ENCODE assay signal across 21 cellular contexts in genomic region chr20:61594198-61594597, GRCh38.
DNase-seq lines count a peak whose midpoint lies in the region; ATAC-seq, FAIRE-seq and TF ChIP-seq lines count a peak whose summit lies in the region.
"Had no signal": no experiment of that assay in that cellular context is flagged by ENCODE, and none has a peak within 500 bp of the region (broad histone marks: within the 10 kb centered on the region; RNA-seq: fewer than 3 reads in every experiment).

No MANE protein-coding gene starts in this region.

- H3K4me1 Mint-ChIP-seq in natural killer cell treated with Interleukin-12 subunit alpha and Interleukin-12 subunit beta and Interleukin-15 and Interleukin-18, amount 100 ng/mL, for 72 hours (ENCODE audit: low read depth in 2 of 2): no peaks in the 10 kb centered on the region
- no peaks in the 10 kb centered on the region for H3K4me1 Mint-ChIP-seq in natural killer cell
- H3K4me1 Mint-ChIP-seq: B cell had no signal

- no peak overlapping the region for H3K4me3 Mint-ChIP-seq in natural killer cell treated with Interleukin-12 subunit alpha and Interleukin-12 subunit beta and Interleukin-15 and Interleukin-18, amount 100 ng/mL, for 72 hours
- H3K4me3 Mint-ChIP-seq in natural killer cell: no peak overlapping the region
- H3K4me3 Mint-ChIP-seq: B cell; CD4-positive, alpha-beta T cell; CD8-positive, alpha-beta T cell had no signal

- H3K4me3 ChIP-seq in kidney (ENCODE audit: low read length in 2 of 2): no peak overlapping the region
- H3K4me3 ChIP-seq: A549; BLaER1 treated with 17β-estradiol and CSF1 and Interleukin-3, amounts not matched to agents 10 nM and 100 nM had no signal

- H3K27ac ChIP-seq in kidney (ENCODE audit: low read depth in 2 of 2, low read length in 2 of 2): no peak overlapping the region
- H3K27ac ChIP-seq: 22Rv1; A549; BLaER1 treated with 17β-estradiol and CSF1 and Interleukin-3, amounts not matched to agents 10 nM and 100 nM; C4-2B had no signal

- H3K9me3 Mint-ChIP-seq in natural killer cell treated with Interleukin-12 subunit alpha and Interleukin-12 subunit beta and Interleukin-15 and Interleukin-18, amount 100 ng/mL, for 72 hours: no peaks in the 10 kb centered on the region
- H3K9me3 Mint-ChIP-seq in natural killer cell: peaks cover 0 to 7% of the 10 kb centered on the region in 2 donors

- peaks cover 0 to 3% of the 10 kb centered on the region in 2 donors for H3K27me3 Mint-ChIP-seq in natural killer cell treated with Interleukin-12 subunit alpha and Interleukin-12 subunit beta and Interleukin-15 and Interleukin-18, amount 100 ng/mL, for 72 hours
- H3K27me3 Mint-ChIP-seq in natural killer cell (ENCODE audit: low read depth in 2 of 2): no peaks in the 10 kb centered on the region
- H3K27me3 Mint-ChIP-seq: B cell; CD4-positive, alpha-beta T cell had no signal

- TF ChIP-seq CTCF in natural killer cell (IDR thresholded peaks at IDR 0.05) (no peak), kidney (IDR thresholded peaks at IDR 0.05; ENCODE audit: borderline replicate concordance, extremely low read depth, insufficient read depth) (no peak)

- ATAC-seq in natural killer cell treated with Interleukin-12 subunit alpha and Interleukin-12 subunit beta and Interleukin-15 and Interleukin-18, amount 100 ng/mL, for 72 hours: no peak
- ATAC-seq in natural killer cell (no peak), GM18907 (IDR thresholded peaks at IDR 0.05; ENCODE audit: unreplicated experiment) (no peak)
- ATAC-seq: A549; CD8-positive, alpha-beta T cell had no signal

- H3K9ac ChIP-seq in kidney (ENCODE audit: low read length in 2 of 2): no peak overlapping the region
- H3K9ac ChIP-seq: BLaER1 treated with 17β-estradiol and CSF1 and Interleukin-3, amounts not matched to agents 10 nM and 100 nM had no signal

- intact Hi-C loops in natural killer cell (cut with micrococcal nuclease): no loop called here
- intact Hi-C loops in kidney (cut with DNase I): no loop called here

- H3K27ac Mint-ChIP-seq in natural killer cell treated with Interleukin-12 subunit alpha and Interleukin-12 subunit beta and Interleukin-15 and Interleukin-18, amount 100 ng/mL, for 72 hours: no peak overlapping the region
- H3K27ac Mint-ChIP-seq in natural killer cell: no peak overlapping the region
- H3K27ac Mint-ChIP-seq: B cell; CD4-positive, alpha-beta T cell; CD8-positive, alpha-beta T cell had no signal

- peaks cover 6 to 9% of the 10 kb centered on the region in 2 donors for H3K9me3 ChIP-seq in kidney (ENCODE audit: control insufficient read depth in 1 of 2, low read length in 2 of 2)

- no peak for FAIRE-seq in kidney (lab: Jason Lieb, UNC)
- FAIRE-seq: A549, D721Med, G401.6, GM12891, GM19239 had no signal

- peak; percentile 58 for DNase-seq in natural killer cell treated with Interleukin-12 subunit alpha and Interleukin-12 subunit beta and Interleukin-15 and Interleukin-18, amount 100 ng/mL, for 72 hours (ENCODE audit: low spot score)
- DNase-seq in natural killer cell (no peak), kidney (peak; percentile 55), SKM-1 (lab: John Stamatoyannopoulos, UW; ENCODE audit: unreplicated experiment) (no peak)
- DNase-seq: AML-193; Caco-2; Calu3; CD4-positive, alpha-beta T cell; CD8-positive, alpha-beta T cell; DMS79 treated with DMSO at 0.1 percent for 48 hours; GF-D8 had no signal

- H3K4me1 ChIP-seq in kidney (ENCODE audit: control insufficient read depth in 1 of 2, insufficient read depth in 1 of 2, low read depth in 1 of 2, low read length in 2 of 2): no peaks in the 10 kb centered on the region
- H3K4me1 ChIP-seq: Caco-2 had no signal

- no peaks in the 10 kb centered on the region for H3K36me3 ChIP-seq in kidney (ENCODE audit: control insufficient read depth in 1 of 2, insufficient read depth in 2 of 2, low read length in 2 of 2)

- H3K36me3 Mint-ChIP-seq in natural killer cell treated with Interleukin-12 subunit alpha and Interleukin-12 subunit beta and Interleukin-15 and Interleukin-18, amount 100 ng/mL, for 72 hours: no peaks in the 10 kb centered on the region
- H3K36me3 Mint-ChIP-seq in natural killer cell: no peaks in the 10 kb centered on the region
- H3K36me3 Mint-ChIP-seq: CD8-positive, alpha-beta T cell had no signal

Comparison
In these comparisons a context has a peak if more than half of its experiments do, and no peak if none do; other contexts are left out.
1. DNase-seq: peak in natural killer cell treated with Interleukin-12 subunit alpha and Interleukin-12 subunit beta and Interleukin-15 and Interleukin-18, amount 100 ng/mL, for 72 hours (single experiment) and kidney (single experiment); none in natural killer cell (single experiment) and SKM-1 (single experiment).